In the genomic region with DNA sequence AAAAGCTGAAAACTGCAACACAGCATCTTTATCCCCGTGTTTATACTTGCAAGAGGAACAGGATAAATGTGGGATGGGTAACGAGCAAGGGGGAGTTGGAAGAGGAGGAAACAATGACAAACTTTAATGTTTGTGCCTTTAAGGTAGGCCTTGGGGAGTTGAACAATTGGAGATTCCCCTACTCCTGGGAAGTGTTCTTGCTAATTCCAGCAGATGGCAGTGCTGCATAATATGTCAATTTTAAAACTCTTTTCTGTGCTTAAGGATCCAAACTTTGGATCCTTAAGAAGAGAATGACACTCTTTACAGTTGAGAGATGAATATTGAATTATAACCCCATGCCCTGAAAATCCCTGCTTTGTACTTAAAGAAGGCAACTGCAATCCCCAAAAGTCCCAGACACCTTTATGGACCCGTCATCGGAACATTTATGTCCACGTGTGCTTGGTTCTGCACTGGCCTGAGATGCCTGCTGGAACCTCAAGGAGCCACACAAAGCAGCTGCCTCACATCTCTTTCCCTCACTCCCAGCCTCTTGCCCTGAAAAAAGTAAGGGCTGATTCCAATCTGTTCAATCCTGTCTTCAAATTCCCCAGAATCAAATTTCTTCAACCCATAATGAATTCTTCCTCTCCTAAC, we compare ENCODE assay signal across 8 cellular contexts. TPM values are rescaled to one million over a fixed set of nuclear protein-coding genes. Genes with fewer than 3 reads are reported as not detected.
DNase-seq lines count a peak whose midpoint lies in the region; ATAC-seq, FAIRE-seq and TF ChIP-seq lines count a peak whose summit lies in the region.

No MANE protein-coding gene starts in this region.

- no peak overlapping the region for H3K4me2 ChIP-seq in keratinocyte (ENCODE audit: control insufficient read depth, extremely low read depth, insufficient read depth, low read depth, low read length)

- ATAC-seq in GM18868 (IDR thresholded peaks at IDR 0.05; ENCODE audit: unreplicated experiment) (peak; percentile 70), HG02970 (IDR thresholded peaks at IDR 0.05; ENCODE audit: low FRiP score, unreplicated experiment) (no peak)

- H3K4me3 ChIP-seq in BJ (ENCODE audit: low read depth, low read length) (no peak overlapping the region), keratinocyte (ENCODE audit: control insufficient read depth in 2 of 3, extremely low read depth in 1 of 3, insufficient read depth in 2 of 3, low read depth in 1 of 3, low read length in 3 of 3) (no peak overlapping the region), suprapubic skin (no peak overlapping the region)

- H3K9ac ChIP-seq in keratinocyte (ENCODE audit: control insufficient read depth, extremely low read depth, insufficient read depth, low read length) = no peak overlapping the region

- no peak overlapping the region for H3K27ac Mint-ChIP-seq in MCF 10A (ENCODE audit: low read depth, unreplicated experiment)

- dilution Hi-C loops in keratinocyte (cut with MboI; ENCODE audit: extremely low pct_ligation_motif_present, low sequenced_read_pairs) = no loop called here

- H3K27me3 Mint-ChIP-seq in MCF 10A (ENCODE audit: insufficient read depth, unreplicated experiment) = no peaks in the 10 kb centered on the region

- no peak overlapping the region for H3K27ac ChIP-seq in keratinocyte (ENCODE audit: control insufficient read depth, insufficient read depth, low read length)
- no peak overlapping the region for H3K27ac ChIP-seq in suprapubic skin

- TF ChIP-seq CTCF in BJ (IDR thresholded peaks at IDR 0.05; ENCODE audit: insufficient read depth, low read depth, low read length) (peak; percentile 72), MCF 10A (IDR thresholded peaks at IDR 0.05; ENCODE audit: unreplicated experiment) (peak; percentile 74), keratinocyte (optimal IDR thresholded peaks at IDR 0.05 in 1 of 3, IDR thresholded peaks at IDR 0.05 in 1 of 3, conservative IDR thresholded peaks at IDR 0.05 in 1 of 3; ENCODE audit: extremely low read depth in 1 of 3, insufficient read depth in 2 of 3, low read length in 3 of 3) (peak; percentile 57 to 76 (median 60)), suprapubic skin (IDR thresholded peaks at IDR 0.05) (peak; percentile 75 to 83)

- no peaks in the 10 kb centered on the region for H3K9me1 ChIP-seq in keratinocyte (ENCODE audit: control insufficient read depth, extremely low read depth, insufficient read depth, low read length)

- no peak overlapping the region for H3K4me3 Mint-ChIP-seq in MCF 10A (ENCODE audit: unreplicated experiment)

- H2AFZ ChIP-seq in keratinocyte (ENCODE audit: control insufficient read depth, low read length) = peak overlapping the region; percentile 58

- POLR2A ChIA-PET in BJ (lab: Charles Lee) = no interaction called here
- POLR2A ChIA-PET in MCF 10A (lab: Yijun Ruan, JAX) = interaction anchor here (0.9 to 1.3 kb wide), 2 partner anchors 131 to 138 kb away, joined by 3 read pairs; no protein-coding TSS in a partner anchor

- 58% methylated on average over 5 of the region's 5 CpGs for WGBS in suprapubic skin

- no peak for TF ChIP-seq POLR2A in suprapubic skin (IDR thresholded peaks at IDR 0.05)

- H3K79me2 ChIP-seq in keratinocyte (ENCODE audit: control insufficient read depth, insufficient read depth, low read length) = no peaks in the 10 kb centered on the region

- no peaks in the 10 kb centered on the region for H3K9me3 ChIP-seq in keratinocyte (ENCODE audit: control insufficient read depth, low read depth, low read length)
- H3K9me3 ChIP-seq in suprapubic skin = no peaks in the 10 kb centered on the region

- H4K20me1 ChIP-seq in keratinocyte (ENCODE audit: control insufficient read depth, extremely low read depth, insufficient read depth, low read length) = no peaks in the 10 kb centered on the region

- H3K9me3 Mint-ChIP-seq in MCF 10A (ENCODE audit: unreplicated experiment) = no peaks in the 10 kb centered on the region

- no TSS peak for BruUV-seq in MCF 10A (replicated peaks; lab: Mats Ljungman, UMichigan)

- CTCF ChIA-PET in BJ (lab: Yijun Ruan, JAX) (interaction anchor here (0.6 to 4.2 kb wide), 11 partner anchors 8 to 142 kb away, joined by 3 to 23 read pairs (median 3); no protein-coding TSS in a partner anchor), MCF 10A (lab: Yijun Ruan, JAX) (interaction anchor here (0.6 to 4.4 kb wide), 11 partner anchors 9 to 388 kb away, joined by 3 to 32 read pairs (median 4); no protein-coding TSS in a partner anchor)

- no peak for TF ChIP-seq EP300 in suprapubic skin (IDR thresholded peaks at IDR 0.05)

- H3K36me3 Mint-ChIP-seq in MCF 10A (ENCODE audit: insufficient read depth, unreplicated experiment) = peaks cover under 1% of the 10 kb centered on the region

- H3K4me1 Mint-ChIP-seq in MCF 10A (ENCODE audit: insufficient read depth, unreplicated experiment) = peaks cover 26% of the 10 kb centered on the region

- H3K4me1 ChIP-seq in keratinocyte (ENCODE audit: control insufficient read depth, extremely low read depth, insufficient read depth, low read length) = peaks cover 24% of the 10 kb centered on the region
- no peaks in the 10 kb centered on the region for H3K4me1 ChIP-seq in suprapubic skin

- intact Hi-C loops in MCF 10A (cut with micrococcal nuclease) = loop anchor here (1.0 to 5.0 kb wide), 6 partner anchors 129 to 1436 kb away; partner anchors contain the start of gene KIF20B

- H3K36me3 ChIP-seq in BJ (ENCODE audit: control insufficient read depth, insufficient read depth, low read length) (no peaks in the 10 kb centered on the region), keratinocyte (ENCODE audit: control insufficient read depth in 2 of 2, extremely low read depth in 1 of 2, insufficient read depth in 2 of 2, low read length in 2 of 2) (no peaks in the 10 kb centered on the region), suprapubic skin (peaks cover 4% of the 10 kb centered on the region)

- peak; percentile 94 for FAIRE-seq in keratinocyte (lab: Jason Lieb, UNC)

- H3K27me3 ChIP-seq in BJ (ENCODE audit: control insufficient read depth, insufficient read depth, low read length) = no peaks in the 10 kb centered on the region
- H3K27me3 ChIP-seq in keratinocyte (ENCODE audit: control insufficient read depth, extremely low read depth, insufficient read depth, low read length) = no peaks in the 10 kb centered on the region
- H3K27me3 ChIP-seq in suprapubic skin = no peaks in the 10 kb centered on the region

- DNase-seq in BJ (ENCODE audit: low read depth) (no peak), NCI-H2227 (lab: John Stamatoyannopoulos, UW; ENCODE audit: unreplicated experiment) (peak; percentile 39), MCF 10A (ENCODE audit: unreplicated experiment) (peak; percentile 70), keratinocyte (ENCODE audit: low read depth, low spot score) (no peak), suprapubic skin (ENCODE audit: low spot score in 2 of 2) (no peak), amniotic stem cell (lab: John Stamatoyannopoulos, UW) (no peak)

RNA-seq across cellular contexts. Expression of gene IFIT5, which starts 12.0 kb away (rescaled TPM):
- 6.5 and 13.9 TPM in 2 replicates for polyA plus RNA-seq in BJ (2011; rRNA removed)
- 5.6 and 6.6 TPM in 2 replicates for polyA minus RNA-seq in BJ (2011; rRNA and poly(A)+ RNA removed)
- 11.2 and 12.8 TPM in 2 replicates for total RNA-seq in MCF 10A (2022)
- 10.7 to 15.8 TPM (median 14.8 TPM) in 3 replicates for polyA plus RNA-seq in keratinocyte
- polyA plus RNA-seq in keratinocyte (2011; ENCODE audit: low read depth) = 1.4 TPM
- polyA plus RNA-seq in keratinocyte (2011; cell fraction: cytosol; rRNA removed) = 5.5 and 12.3 TPM in 2 replicates
- polyA plus RNA-seq in keratinocyte (2011; cell fraction: nucleus; rRNA removed) = 9.8 and 11.4 TPM in 2 replicates
- polyA plus RNA-seq in keratinocyte (2012; ENCODE audit: low replicate concordance) = 2.4 and 14.9 TPM in 2 replicates
- polyA minus RNA-seq in keratinocyte = 3.6 to 14.5 TPM (median 7.4 TPM) in 3 replicates
- 8.8 TPM for polyA minus RNA-seq in keratinocyte (2011; cell fraction: cytosol; rRNA and poly(A)+ RNA removed)
- 6.5 and 13.2 TPM in 2 replicates for polyA minus RNA-seq in keratinocyte (2011; cell fraction: nucleus; rRNA and poly(A)+ RNA removed)
- total RNA-seq in suprapubic skin = 1 to 10 TPM; 4.3 to 8.2 (median 6.3) TPM

RNA-seq across cellular contexts. Expression of gene IFIT1, which starts 33.9 kb away (rescaled TPM):
- polyA plus RNA-seq in BJ (2011; rRNA removed) (25.1 and 44.9 TPM in 2 replicates), keratinocyte (96.9 to 140 TPM (median 112 TPM) in 3 replicates)
- 6.6 and 8.2 TPM in 2 replicates for polyA minus RNA-seq in BJ (2011; rRNA and poly(A)+ RNA removed)
- total RNA-seq in MCF 10A (2022) (0.17 and 0.26 TPM in 2 replicates), suprapubic skin (1 to 10 TPM; 1.9 to 7.1 (median 2.7) TPM)
- polyA plus RNA-seq in keratinocyte (2011; ENCODE audit: low read depth) = 0.51 TPM
- 47.7 and 95.1 TPM in 2 replicates for polyA plus RNA-seq in keratinocyte (2011; cell fraction: cytosol; rRNA removed)
- 73.5 and 102 TPM in 2 replicates for polyA plus RNA-seq in keratinocyte (2011; cell fraction: nucleus; rRNA removed)
- polyA plus RNA-seq in keratinocyte (2012; ENCODE audit: low replicate concordance) = 1.6 and 83.3 TPM in 2 replicates
- polyA minus RNA-seq in keratinocyte = 3.9 to 61.5 TPM (median 32.3 TPM) in 3 replicates
- polyA minus RNA-seq in keratinocyte (2011; cell fraction: cytosol; rRNA and poly(A)+ RNA removed) = 20.1 TPM
- polyA minus RNA-seq in keratinocyte (2011; cell fraction: nucleus; rRNA and poly(A)+ RNA removed) = 25.6 and 37.2 TPM in 2 replicates

RNA-seq across cellular contexts. Expression of gene IFIT1B, which starts 48.5 kb away (rescaled TPM):
- not detected in 2 replicates for polyA plus RNA-seq in BJ (2011; rRNA removed)
- polyA minus RNA-seq in BJ (2011; rRNA and poly(A)+ RNA removed) = not detected in 2 replicates
- not detected in 2 replicates for total RNA-seq in MCF 10A (2022)
- not detected in 3 replicates for polyA plus RNA-seq in keratinocyte
- not detected for polyA plus RNA-seq in keratinocyte (2011; ENCODE audit: low read depth)
- polyA plus RNA-seq in keratinocyte (2011; cell fraction: cytosol; rRNA removed) = not detected in 2 replicates
- polyA plus RNA-seq in keratinocyte (2011; cell fraction: nucleus; rRNA removed) = not detected in 2 replicates
- polyA plus RNA-seq in keratinocyte (2012; ENCODE audit: low replicate concordance) = not detected in 2 replicates
- not detected in 3 replicates for polyA minus RNA-seq in keratinocyte
- not detected for polyA minus RNA-seq in keratinocyte (2011; cell fraction: cytosol; rRNA and poly(A)+ RNA removed)
- polyA minus RNA-seq in keratinocyte (2011; cell fraction: nucleus; rRNA and poly(A)+ RNA removed) = not detected in 2 replicates
- not detected for total RNA-seq in suprapubic skin

Comparison
In these comparisons a context has a peak if more than half of its experiments do, and no peak if none do; other contexts are left out.
1. DNase-seq: peak in NCI-H2227 (single experiment) and MCF 10A (single experiment); none in BJ (single experiment), keratinocyte (single experiment), suprapubic skin (0 of 2) and amniotic stem cell (single experiment).
2. Peak in every context shown above with its lines, with median percentiles within 50 percentile points of each other: CTCF ChIP-seq.